In genomic region chr19:38409631-38410133, GRCh38 we compare ENCODE assay signal across 6 cellular contexts. TPM values are rescaled to one million over a fixed set of nuclear protein-coding genes. Genes with fewer than 3 reads are reported as not detected.
DNase-seq lines count a peak whose midpoint lies in the region; ATAC-seq and TF ChIP-seq lines count a peak whose summit lies in the region.
"Had no signal": no experiment of that assay in that cellular context is flagged by ENCODE, and none has a peak within 500 bp of the region (broad histone marks: within the 10 kb centered on the region; RNA-seq: fewer than 3 reads in every experiment).

No MANE protein-coding gene starts in this region.

- H3K4me3 ChIP-seq in HEK293 (ENCODE audit: low read depth, low read length) (no peak overlapping the region), mesendoderm (ENCODE audit: low read length) (no peak overlapping the region)
- H3K4me3 ChIP-seq in CD8-positive, alpha-beta T cell (ENCODE audit: low read depth, low read length): no peak overlapping the region
- H3K4me3 ChIP-seq: pancreas had no signal

- H3K27ac ChIP-seq in HEK293 (ENCODE audit: extremely low read depth, low read depth, low read length): no peak overlapping the region
- no peak overlapping the region for H3K27ac ChIP-seq in mesendoderm (ENCODE audit: low read depth, low read length)
- no peak overlapping the region for H3K27ac ChIP-seq in CD8-positive, alpha-beta T cell (ENCODE audit: low read depth, low read length)
- H3K27ac ChIP-seq: pancreas had no signal

- no peak overlapping the region for H4K5ac ChIP-seq in mesendoderm (ENCODE audit: low read length)

- no peaks in the 10 kb centered on the region for H3K27me3 ChIP-seq in mesendoderm (ENCODE audit: insufficient read depth, low read length, poor library complexity)
- H3K27me3 ChIP-seq in CD8-positive, alpha-beta T cell (ENCODE audit: insufficient read depth, low read length): no peaks in the 10 kb centered on the region
- H3K27me3 ChIP-seq: pancreas had no signal

- H2BK15ac ChIP-seq in mesendoderm (replicated peaks; ENCODE audit: low read depth): no peak overlapping the region

- H3K79me2 ChIP-seq in mesendoderm (ENCODE audit: control insufficient read depth, insufficient read depth, low read length): no peaks in the 10 kb centered on the region

- CTCF ChIA-PET in HEK293 (lab: Yijun Ruan, JAX): interaction anchor here (0.6 kb wide), 2 partner anchors 62 to 160 kb away, joined by 3 read pairs; no protein-coding TSS in a partner anchor
- CTCF ChIA-PET in CD8-positive, alpha-beta T cell (lab: Charles Lee): no interaction called here

- H3K18ac ChIP-seq in mesendoderm (ENCODE audit: low read length): no peak overlapping the region

- H2AK5ac ChIP-seq in mesendoderm (ENCODE audit: low read length): no peak overlapping the region

- intact Hi-C loops in CD8-positive, alpha-beta T cell (cut with DNase I, micrococcal nuclease): loop anchor here in 1 of 2 experiments (10.0 kb wide), 1 partner anchor 505 kb away; the partner anchor contains the start of genes SIPA1L3 and WDR87

- POLR2A ChIA-PET in HEK293 (lab: Yijun Ruan, JAX): no interaction called here
- POLR2A ChIA-PET in CD8-positive, alpha-beta T cell (lab: Charles Lee): no interaction called here

- H2BK5ac ChIP-seq in mesendoderm (ENCODE audit: low read length): no peak overlapping the region

- H3K36me3 Mint-ChIP-seq in glutamatergic neuron (ENCODE audit: unreplicated experiment): no peaks in the 10 kb centered on the region
- H3K36me3 Mint-ChIP-seq in CD8-positive, alpha-beta T cell: peaks cover 21% of the 10 kb centered on the region

- no peak for ATAC-seq in CD8-positive, alpha-beta T cell

- H3K4me1 ChIP-seq in HEK293 (ENCODE audit: control insufficient read depth, insufficient read depth, low read length) (no peaks in the 10 kb centered on the region), mesendoderm (ENCODE audit: control insufficient read depth, low read depth, low read length) (no peaks in the 10 kb centered on the region)
- H3K4me1 ChIP-seq in CD8-positive, alpha-beta T cell (ENCODE audit: insufficient read depth, low read length): no peaks in the 10 kb centered on the region
- H3K4me1 ChIP-seq: pancreas had no signal

- no peaks in the 10 kb centered on the region for H3K79me1 ChIP-seq in mesendoderm (ENCODE audit: low read length)

- H3K23ac ChIP-seq in mesendoderm (ENCODE audit: low read length): no peak overlapping the region

- peaks cover 12% of the 10 kb centered on the region for H3K4me1 Mint-ChIP-seq in glutamatergic neuron (ENCODE audit: low read depth, unreplicated experiment)
- peaks cover 2% of the 10 kb centered on the region for H3K4me1 Mint-ChIP-seq in CD8-positive, alpha-beta T cell (ENCODE audit: low read depth)

- TF ChIP-seq CTCF in HEK293 (tag by site-specific recombination; IDR thresholded peaks at IDR 0.05) (no peak), glutamatergic neuron (IDR thresholded peaks at IDR 0.05; ENCODE audit: partially characterized antibody, unreplicated experiment) (no peak)
- TF ChIP-seq CTCF in CD8-positive, alpha-beta T cell (IDR thresholded peaks at IDR 0.05): no peak

- no peaks in the 10 kb centered on the region for H3K9me3 ChIP-seq in HEK293 (ENCODE audit: control insufficient read depth, insufficient read depth, low read depth, low read length)
- no peaks in the 10 kb centered on the region for H3K9me3 ChIP-seq in CD8-positive, alpha-beta T cell (ENCODE audit: low read length)
- H3K9me3 ChIP-seq: pancreas had no signal

- H3K4me2 ChIP-seq in mesendoderm (ENCODE audit: low read length): no peak overlapping the region

- WGBS in mesendoderm (ENCODE audit: extremely low coverage, insufficient coverage, low lambda C conversion rate): no CpG with 5 or more reads among the region's 7 CpGs

- no peak overlapping the region for H3K56ac ChIP-seq in mesendoderm (ENCODE audit: low read length)

- peaks cover 14 to 26% of the 10 kb centered on the region in 2 experiments; a peak in 2 of 3 replicates for H3K36me3 ChIP-seq in HEK293 (ENCODE audit: control insufficient read depth in 2 of 2, insufficient read depth in 1 of 2, low read length in 2 of 2)
- H3K36me3 ChIP-seq in mesendoderm (ENCODE audit: control insufficient read depth, insufficient read depth, low read length): no peaks in the 10 kb centered on the region
- peaks cover 5% of the 10 kb centered on the region for H3K36me3 ChIP-seq in CD8-positive, alpha-beta T cell (ENCODE audit: insufficient read depth, low read length)

- H2BK120ac ChIP-seq in mesendoderm (ENCODE audit: low read depth, low read length): no peak overlapping the region

- DNase-seq in glutamatergic neuron (no peak), mesendoderm (no peak)
- DNase-seq in CD8-positive, alpha-beta T cell: no peak
- DNase-seq: activated CD4-positive, alpha-beta T cell treated with anti-CD3 and anti-CD28 coated beads, Interleukin-2, amount 50 U/mL, for 1 hour; pancreas had no signal

- H3K9me3 Mint-ChIP-seq in glutamatergic neuron (ENCODE audit: unreplicated experiment): peaks cover 1% of the 10 kb centered on the region
- H3K9me3 Mint-ChIP-seq in CD8-positive, alpha-beta T cell: no peaks in the 10 kb centered on the region

- H3K27ac Mint-ChIP-seq in glutamatergic neuron (ENCODE audit: unreplicated experiment): peak overlapping the region; percentile 89
- no peak overlapping the region for H3K27ac Mint-ChIP-seq in CD8-positive, alpha-beta T cell

- peaks cover 12% of the 10 kb centered on the region for H3K27me3 Mint-ChIP-seq in glutamatergic neuron (ENCODE audit: unreplicated experiment)
- no peaks in the 10 kb centered on the region for H3K27me3 Mint-ChIP-seq in CD8-positive, alpha-beta T cell (ENCODE audit: low read depth)

- no peak overlapping the region for H3K9ac ChIP-seq in mesendoderm (ENCODE audit: low read length)

- H3K4ac ChIP-seq in mesendoderm (ENCODE audit: low read depth, low read length): no peak overlapping the region

- peak overlapping the region; percentile 55 for H3K4me3 Mint-ChIP-seq in glutamatergic neuron (ENCODE audit: unreplicated experiment)
- H3K4me3 Mint-ChIP-seq in CD8-positive, alpha-beta T cell: no peak overlapping the region

- no peak overlapping the region for H4K8ac ChIP-seq in mesendoderm (ENCODE audit: low read depth, low read length)

TF ChIP-seq in HEK293, 187 proteins besides CTCF, POLR2A, EP300 and RAD21 (continues in another document):
- TF ChIP-seq ZNF302 (tag by site-specific recombination; IDR thresholded peaks at IDR 0.05; ENCODE audit: low read depth): no peak
- no peak for TF ChIP-seq ZNF768 (tag by site-specific recombination; IDR thresholded peaks at IDR 0.05)
- TF ChIP-seq ZBTB20 (tag by site-specific recombination; IDR thresholded peaks at IDR 0.05): peak; percentile 19; the same call in 1 of the 2 replicates
- no peak for TF ChIP-seq ZNF510 (tag by site-specific recombination; IDR thresholded peaks at IDR 0.05; ENCODE audit: insufficient replicate concordance)
- TF ChIP-seq ZSCAN30 (tag by site-specific recombination; IDR thresholded peaks at IDR 0.05): no peak
- no peak for TF ChIP-seq SCRT1 (tag by site-specific recombination; IDR thresholded peaks at IDR 0.05; ENCODE audit: borderline replicate concordance)
- no peak for TF ChIP-seq ZNF23 (tag by site-specific recombination; IDR thresholded peaks at IDR 0.05; ENCODE audit: borderline replicate concordance)
- TF ChIP-seq, protein P1, sequence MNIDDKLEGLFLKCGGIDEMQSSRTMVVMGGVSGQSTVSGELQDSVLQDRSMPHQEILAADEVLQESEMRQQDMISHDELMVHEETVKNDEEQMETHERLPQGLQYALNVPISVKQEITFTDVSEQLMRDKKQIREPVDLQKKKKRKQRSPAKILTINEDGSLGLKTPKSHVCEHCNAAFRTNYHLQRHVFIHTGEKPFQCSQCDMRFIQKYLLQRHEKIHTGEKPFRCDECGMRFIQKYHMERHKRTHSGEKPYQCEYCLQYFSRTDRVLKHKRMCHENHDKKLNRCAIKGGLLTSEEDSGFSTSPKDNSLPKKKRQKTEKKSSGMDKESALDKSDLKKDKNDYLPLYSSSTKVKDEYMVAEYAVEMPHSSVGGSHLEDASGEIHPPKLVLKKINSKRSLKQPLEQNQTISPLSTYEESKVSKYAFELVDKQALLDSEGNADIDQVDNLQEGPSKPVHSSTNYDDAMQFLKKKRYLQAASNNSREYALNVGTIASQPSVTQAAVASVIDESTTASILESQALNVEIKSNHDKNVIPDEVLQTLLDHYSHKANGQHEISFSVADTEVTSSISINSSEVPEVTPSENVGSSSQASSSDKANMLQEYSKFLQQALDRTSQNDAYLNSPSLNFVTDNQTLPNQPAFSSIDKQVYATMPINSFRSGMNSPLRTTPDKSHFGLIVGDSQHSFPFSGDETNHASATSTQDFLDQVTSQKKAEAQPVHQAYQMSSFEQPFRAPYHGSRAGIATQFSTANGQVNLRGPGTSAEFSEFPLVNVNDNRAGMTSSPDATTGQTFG (tag by site-specific recombination; IDR thresholded peaks at IDR 0.05; ENCODE audit: borderline replicate concordance): no peak
- no peak for TF ChIP-seq ZNF791 (tag by site-specific recombination; IDR thresholded peaks at IDR 0.05)
- no peak for TF ChIP-seq ZXDB (tag by site-specific recombination; IDR thresholded peaks at IDR 0.05)
- 0 out of 2 replicates have a peak, but pooled peaks have one; percentile 23 for TF ChIP-seq SP7 (tag by site-specific recombination; IDR thresholded peaks at IDR 0.05)
- no peak for TF ChIP-seq ZNF830 (tag by site-specific recombination; IDR thresholded peaks at IDR 0.05; ENCODE audit: low read depth)
- no peak for TF ChIP-seq ZNF416 (tag by site-specific recombination; IDR thresholded peaks at IDR 0.05)
- TF ChIP-seq ZNF112 (tag by site-specific recombination; IDR thresholded peaks at IDR 0.05): no peak
- no peak for TF ChIP-seq ZSCAN16 (tag by site-specific recombination; IDR thresholded peaks at IDR 0.05)

RNA-seq across cellular contexts. Expression of gene FAM98C, which starts 6.8 kb away (rescaled TPM):
- total RNA-seq in glutamatergic neuron (ENCODE audit: unreplicated experiment): 5.8 TPM
- 2.2 TPM for polyA plus RNA-seq in mesendoderm (2013, experiment 1 of 2)
- 2.6 TPM for polyA plus RNA-seq in mesendoderm (2013, experiment 2 of 2)
- 10 to 100 TPM; 28.2 to 29.3 TPM for total RNA-seq in CD8-positive, alpha-beta T cell

RNA-seq across cellular contexts. Expression of gene RASGRP4, which starts 16.3 kb away (rescaled TPM):
- not detected for total RNA-seq in glutamatergic neuron (ENCODE audit: unreplicated experiment)
- polyA plus RNA-seq in mesendoderm (2013, experiment 1 of 2): 1.0 TPM
- 0.98 TPM for polyA plus RNA-seq in mesendoderm (2013, experiment 2 of 2)
- total RNA-seq in CD8-positive, alpha-beta T cell: not detected

RNA-seq across cellular contexts. Expression of gene SPRED3, which starts 21.2 kb away (rescaled TPM):
- total RNA-seq in glutamatergic neuron (ENCODE audit: unreplicated experiment): 8.7 TPM
- 2.1 TPM for polyA plus RNA-seq in mesendoderm (2013, experiment 1 of 2)
- 2.1 TPM for polyA plus RNA-seq in mesendoderm (2013, experiment 2 of 2)
- under 1 TPM; 0.68 to 1.00 TPM for total RNA-seq in CD8-positive, alpha-beta T cell

RNA-seq across cellular contexts. Expression of gene GGN, which starts 21.8 kb away (rescaled TPM):
- total RNA-seq in glutamatergic neuron (ENCODE audit: unreplicated experiment): 2.0 TPM
- polyA plus RNA-seq in mesendoderm (2013, experiment 1 of 2): 0.56 TPM
- polyA plus RNA-seq in mesendoderm (2013, experiment 2 of 2): 0.35 TPM
- under 1 TPM in 1 of 2 experiments, not detected in 1; 0.67 TPM for total RNA-seq in CD8-positive, alpha-beta T cell

RNA-seq across cellular contexts. Expression of gene RYR1, which starts 23.8 kb away (rescaled TPM):
- total RNA-seq in glutamatergic neuron (ENCODE audit: unreplicated experiment): 117 TPM
- polyA plus RNA-seq in mesendoderm (2013, experiment 1 of 2): 2.8 TPM
- 3.3 TPM for polyA plus RNA-seq in mesendoderm (2013, experiment 2 of 2)
- 1 to 10 TPM in 1 of 2 experiments, under 1 TPM in 1; 0.53 to 1.8 TPM for total RNA-seq in CD8-positive, alpha-beta T cell
